In genomic region chr2:219388845-219389156, GRCh38 we compare ENCODE assay signal across 2 cellular contexts.
A peak's percentile ranks its signal among the peaks of the same experiment; 100 is the strongest.
TF ChIP-seq lines count a peak whose summit lies in the region.

No MANE protein-coding gene starts in this region.

TF ChIP-seq in HEK293, 187 proteins besides CTCF, POLR2A, EP300 and RAD21 (continued from another document):
- TF ChIP-seq ZNF335 (tag by site-specific recombination; conservative IDR thresholded peaks at IDR 0.05), result 0 out of 2 replicates have a peak, but pooled peaks have one; percentile 51
TF ChIP-seq in HEK293: peak in this region for 2.

TF ChIP-seq in WTC11, 78 proteins besides CTCF, POLR2A, EP300 and RAD21 (continued from another document):
- TF ChIP-seq ZNF512 (CRISPR knock-in tag; IDR thresholded peaks at IDR 0.05; ENCODE audit: borderline replicate concordance) (no peak), ZNF532 (CRISPR knock-in tag; IDR thresholded peaks at IDR 0.05; ENCODE audit: borderline replicate concordance) (no peak), OVOL2 (CRISPR knock-in tag; IDR thresholded peaks at IDR 0.05; ENCODE audit: borderline replicate concordance) (no peak), ZNF121 (CRISPR knock-in tag; IDR thresholded peaks at IDR 0.05) (no peak), MXD4 (CRISPR knock-in tag; IDR thresholded peaks at IDR 0.05; ENCODE audit: borderline replicate concordance) (no peak), SMAD3 (CRISPR knock-in tag; IDR thresholded peaks at IDR 0.05; ENCODE audit: borderline replicate concordance) (no peak)
